Comparison of ENCODE assay signal across 9 cellular contexts in genomic region chr7:95324396-95324795, GRCh38. TPM values are rescaled to one million over a fixed set of nuclear protein-coding genes. Genes with fewer than 3 reads are reported as not detected.
DNase-seq lines count a peak whose midpoint lies in the region; ATAC-seq and TF ChIP-seq lines count a peak whose summit lies in the region.
"Had no signal": no experiment of that assay in that cellular context is flagged by ENCODE, and none has a peak within 500 bp of the region (broad histone marks: within the 10 kb centered on the region; RNA-seq: fewer than 3 reads in every experiment).

Gene PON1 (minus strand): TSS chr7:95324532. CDS start chr7:95324475, 57 bp downstream.

- no peaks in the 10 kb centered on the region for H3K36me3 ChIP-seq in left lung
- H3K36me3 ChIP-seq: heart right ventricle had no signal

- no peaks in the 10 kb centered on the region for H3K4me1 ChIP-seq in left lung
- H3K4me1 ChIP-seq: heart right ventricle had no signal

- no peak within 1 kb of the TSS for H3K27ac ChIP-seq in left lung
- H3K27ac ChIP-seq: heart right ventricle had no signal

- intact Hi-C loops in left lung (cut with DNase I) (no loop called here), cardiac septum (cut with DNase I) (no loop called here), head of caudate nucleus (cut with DNase I) (no loop called here)

- ATAC-seq in GM18502 (IDR thresholded peaks at IDR 0.05; ENCODE audit: poor library complexity, unreplicated experiment), result peak; percentile 60
- ATAC-seq in HG02588 (IDR thresholded peaks at IDR 0.05; ENCODE audit: unreplicated experiment), result peak; percentile 62
- peak; percentile 19 for ATAC-seq in left lung
- no peak for ATAC-seq in GM21717 (IDR thresholded peaks at IDR 0.05; ENCODE audit: unreplicated experiment)

- H3K9me3 ChIP-seq in left lung, result no peaks in the 10 kb centered on the region
- H3K9me3 ChIP-seq: heart right ventricle had no signal

- DNase-seq in RPMI8226 (peak; percentile 96), left lung (peak in 1 of 2 donors; percentile 77), ACHN (no peak), cardiac septum (ENCODE audit: low spot score) (no peak), head of caudate nucleus (no peak)
- DNase-seq: heart right ventricle had no signal

- H3K4me3 ChIP-seq in left lung, result no peak within 1 kb of the TSS
- H3K4me3 ChIP-seq: heart right ventricle had no signal

- H3K27me3 ChIP-seq in left lung, result peaks cover 0 to 10% of the 10 kb centered on the region in 2 donors

- TF ChIP-seq CTCF in left lung (IDR thresholded peaks at IDR 0.05), result no peak

- in situ Hi-C loops in ACHN (cut with HindIII; ENCODE audit: low pct_ligation_motif_present, low pct_unique_long_range_greater_than_20kb, low sequenced_read_pairs), result no loop called here

RNA-seq across cellular contexts. Expression of gene PON1, which starts in this region (rescaled TPM):
- under 1 TPM; 0.42 to 0.67 TPM for total RNA-seq in left lung
- total RNA-seq in cardiac septum, result not detected
- total RNA-seq: heart right ventricle had no signal

Comparison
In these comparisons a context has a peak if more than half of its experiments do, and no peak if none do; other contexts are left out.
1. Peak in ATAC-seq in left lung; RNA of the gene not detected or under 1 TPM.